In genomic region chr4:1851575-1852415, GRCh38 we compare ENCODE assay signal across 13 cellular contexts. TPM values are rescaled to one million over a fixed set of nuclear protein-coding genes. Genes with fewer than 3 reads are reported as not detected.
DNase-seq lines count a peak whose midpoint lies in the region; ATAC-seq and TF ChIP-seq lines count a peak whose summit lies in the region.
"Had no signal": no experiment of that assay in that cellular context is flagged by ENCODE, and none has a peak within 500 bp of the region (broad histone marks: within the 10 kb centered on the region; RNA-seq: fewer than 3 reads in every experiment).

No MANE protein-coding gene starts in this region.

- no peak overlapping the region for H3K4me2 ChIP-seq in GM23248 (ENCODE audit: unreplicated experiment)

- no peaks in the 10 kb centered on the region for H3F3A ChIP-seq in GM23248 (ENCODE audit: insufficient read depth)

- peak; percentile 18 for DNase-seq in AG10803 (ENCODE audit: low read depth)
- DNase-seq in GM23248, result peak; percentile 30
- peak; percentile 75 for DNase-seq in amniotic epithelial cell (ENCODE audit: low read depth)
- no peak for DNase-seq in occipital lobe (lab: John Stamatoyannopoulos, UW)
- no peak for DNase-seq in NCI-H2171 treated with DMSO at 0.1 percent for 48 hours (lab: John Stamatoyannopoulos, UW)
- DNase-seq in NOMO-1 treated with DMSO at 0.1 percent for 48 hours (lab: John Stamatoyannopoulos, UW; ENCODE audit: unreplicated experiment), result no peak
- DNase-seq: amniotic stem cell; BE2C; NCI-H1694; stimulated activated CD4-positive, alpha-beta T cell treated with anti-CD3 and anti-CD28 coated beads, Interleukin-4, amount 100 ng/mL, for 24 hours; stimulated activated naive CD4-positive, alpha-beta T cell had no signal

- peaks cover 6% of the 10 kb centered on the region; the same call in 1 of the 2 replicates for H4K20me1 ChIP-seq in GM23248 (ENCODE audit: insufficient read depth)

- H3K79me2 ChIP-seq in GM23248 (ENCODE audit: insufficient read depth), result peaks cover 87% of the 10 kb centered on the region

- H3K27me3 ChIP-seq in GM23248 (replicated peaks; ENCODE audit: insufficient read depth), result no peaks in the 10 kb centered on the region
- H3K27me3 ChIP-seq in mucosa of rectum (ENCODE audit: control insufficient read depth in 2 of 2, insufficient read depth in 2 of 2, low read length in 2 of 2), result no peaks in the 10 kb centered on the region
- H3K27me3 ChIP-seq: BE2C had no signal

- no peaks in the 10 kb centered on the region for H3K9me2 ChIP-seq in GM23248 (ENCODE audit: insufficient read depth)

- H2AFZ ChIP-seq in GM23248, result no peak overlapping the region

- in situ Hi-C loops in GM23248 (cut with MboI), result no loop called here

- H3K9me3 ChIP-seq in GM23248 (ENCODE audit: low read depth) (no peaks in the 10 kb centered on the region), mucosa of rectum (ENCODE audit: control insufficient read depth in 2 of 2, low read length in 2 of 2) (no peaks in the 10 kb centered on the region)
- H3K9me3 ChIP-seq: BE2C had no signal

- 70 to 75% methylated on average over 16 of the region's 16 CpGs for WGBS in GM23248 (ENCODE audit: low coverage in 1 of 2, low lambda C conversion rate in 2 of 2, missing lambda C conversion rate in 2 of 2), 2 experiments

- H3K27ac ChIP-seq in GM23248 (no peak overlapping the region), mucosa of rectum (ENCODE audit: low read depth in 2 of 2, low read length in 2 of 2) (peak overlapping the region; percentile 70 to 83)

- H3K4me1 ChIP-seq in GM23248 (ENCODE audit: insufficient read depth), result no peaks in the 10 kb centered on the region
- peaks cover 35 to 39% of the 10 kb centered on the region in 2 donors for H3K4me1 ChIP-seq in mucosa of rectum (ENCODE audit: control insufficient read depth in 2 of 2, insufficient read depth in 2 of 2, low read length in 2 of 2)
- H3K4me1 ChIP-seq: BE2C had no signal

- ATAC-seq in GM19395 (IDR thresholded peaks at IDR 0.05; ENCODE audit: unreplicated experiment), result no peak

- H3K4me3 ChIP-seq in AG10803 (ENCODE audit: low read length) (no peak overlapping the region), GM23248 (no peak overlapping the region), mucosa of rectum (ENCODE audit: low read length in 2 of 2) (no peak overlapping the region)

- no peak for TF ChIP-seq CTCF in AG10803 (conservative IDR thresholded peaks at IDR 0.05; ENCODE audit: low read length)

- H3K36me3 ChIP-seq in GM23248 (ENCODE audit: low read depth), result 0 out of 2 replicates have a peak, but pooled peaks cover under 1% of the 10 kb centered on the region
- H3K36me3 ChIP-seq in mucosa of rectum (ENCODE audit: control insufficient read depth in 2 of 2, insufficient read depth in 2 of 2, low read length in 2 of 2), result peaks cover under 1 to 9% of the 10 kb centered on the region in 2 donors

- no peak overlapping the region for H3K9ac ChIP-seq in GM23248
- peak overlapping the region in 1 of 2 donors; percentile 45 for H3K9ac ChIP-seq in mucosa of rectum (ENCODE audit: low read depth in 1 of 2, low read length in 2 of 2)

RNA-seq across cellular contexts. Expression of gene LETM1, which starts 4.2 kb away (rescaled TPM):
- total RNA-seq in GM23248 (2014; rRNA removed; shearing (Covaris generic)), result 40.1 and 42.3 TPM in 2 replicates
- 19.0 and 20.8 TPM in 2 replicates for polyA plus RNA-seq in GM23248 (2016; fragmentation: Nextera tagmentation; extraction: Ambion mirVana)
- total RNA-seq in occipital lobe, result 92.3 TPM

RNA-seq across cellular contexts. Expression of gene NSD2, which starts 19.4 kb away (rescaled TPM):
- total RNA-seq in GM23248 (2014; rRNA removed; shearing (Covaris generic)), result 32.4 and 41.0 TPM in 2 replicates
- 19.1 and 20.1 TPM in 2 replicates for polyA plus RNA-seq in GM23248 (2016; fragmentation: Nextera tagmentation; extraction: Ambion mirVana)
- 105 TPM for total RNA-seq in occipital lobe

RNA-seq across cellular contexts. Expression of gene FGFR3, which starts 58.7 kb away (rescaled TPM):
- total RNA-seq in GM23248 (2014; rRNA removed; shearing (Covaris generic)), result 0.13 and 0.97 TPM in 2 replicates
- 0.10 and 0.15 TPM in 2 replicates for polyA plus RNA-seq in GM23248 (2016; fragmentation: Nextera tagmentation; extraction: Ambion mirVana)
- 14.7 TPM for total RNA-seq in occipital lobe

Comparison
In these comparisons a context has a peak if more than half of its experiments do, and no peak if none do; other contexts are left out.
1. DNase-seq: peak in AG10803 (single experiment), GM23248 (single experiment) and amniotic epithelial cell (single experiment); none in occipital lobe (single experiment), NCI-H2171 treated with DMSO at 0.1 percent for 48 hours (single experiment) and NOMO-1 treated with DMSO at 0.1 percent for 48 hours (single experiment).